In genomic region chr6:131552572-131552971, GRCh38 we compare ENCODE assay signal across 18 cellular contexts. TPM values are rescaled to one million over a fixed set of nuclear protein-coding genes. Genes with fewer than 3 reads are reported as not detected.
DNase-seq lines count a peak whose midpoint lies in the region; ATAC-seq and TF ChIP-seq lines count a peak whose summit lies in the region.
"Had no signal": no experiment of that assay in that cellular context is flagged by ENCODE, and none has a peak within 500 bp of the region (broad histone marks: within the 10 kb centered on the region; RNA-seq: fewer than 3 reads in every experiment).

No MANE protein-coding gene starts in this region.

- H3K9me2 ChIP-seq in GM23338 (ENCODE audit: insufficient read depth) = no peaks in the 10 kb centered on the region
- no peaks in the 10 kb centered on the region for H3K9me2 ChIP-seq in hepatocyte (replicated peaks; ENCODE audit: insufficient read depth)

- no peaks in the 10 kb centered on the region for H3K9me3 Mint-ChIP-seq in GM23338
- H3K9me3 Mint-ChIP-seq: HFFc6 had no signal

- peak overlapping the region; percentile 37 to 90 for H3K9ac ChIP-seq in liver (ENCODE audit: low read depth in 1 of 2, low read length in 2 of 2)
- H3K9ac ChIP-seq: BLaER1 had no signal

- H2AFZ ChIP-seq in GM23338 = peak overlapping the region; percentile 30
- no peak overlapping the region for H2AFZ ChIP-seq in hepatocyte

- H3K4me3 Mint-ChIP-seq in GM23338 = no peak overlapping the region
- H3K4me3 Mint-ChIP-seq: CD4-positive, CD25-positive, alpha-beta regulatory T cell; CD8-positive, alpha-beta T cell; HFFc6 had no signal

- H3K27ac Mint-ChIP-seq in GM23338 = no peak overlapping the region
- H3K27ac Mint-ChIP-seq: CD4-positive, CD25-positive, alpha-beta regulatory T cell; CD8-positive, alpha-beta T cell; HFFc6 had no signal

- H4K20me1 ChIP-seq in GM23338 (replicated peaks; ENCODE audit: insufficient read depth) (no peaks in the 10 kb centered on the region), hepatocyte (ENCODE audit: insufficient read depth, poor library complexity, severe bottlenecking) (no peaks in the 10 kb centered on the region)
- H4K20me1 ChIP-seq: BLaER1 had no signal

- intact Hi-C loops in sciatic nerve (cut with DNase I) = no loop called here

- 98% methylated on average over 3 of the region's 3 CpGs for WGBS in hepatocyte (ENCODE audit: low lambda C conversion rate, missing lambda C conversion rate)
- WGBS in liver = 31% methylated on average over 3 of the region's 3 CpGs

- TF ChIP-seq CTCF in GM23338 (conservative IDR thresholded peaks at IDR 0.05; ENCODE audit: low read depth in 2 of 2) (no peak), hepatocyte (IDR thresholded peaks at IDR 0.05; ENCODE audit: poor library complexity) (no peak), liver (IDR thresholded peaks at IDR 0.05; ENCODE audit: low read depth, low read length, missing input control) (no peak)

- H3K9me3 ChIP-seq in hepatocyte (ENCODE audit: low read depth) = no peaks in the 10 kb centered on the region
- H3K9me3 ChIP-seq in liver (ENCODE audit: control insufficient read depth in 4 of 4, low read length in 3 of 4) = no peaks in the 10 kb centered on the region
- H3K9me3 ChIP-seq: BLaER1, Caco-2, HAP-1 had no signal

- peaks cover 4% of the 10 kb centered on the region; the same call in 2 of the 3 replicates for H3K4me1 Mint-ChIP-seq in GM23338

- H3K4me3 ChIP-seq in GM23338 = no peak overlapping the region
- no peak overlapping the region for H3K4me3 ChIP-seq in hepatocyte
- no peak overlapping the region for H3K4me3 ChIP-seq in liver (ENCODE audit: low read depth in 1 of 3, low read length in 3 of 3)
- H3K4me3 ChIP-seq: BLaER1, HAP-1 had no signal

- ATAC-seq in GM23338 (no peak), sciatic nerve (no peak), GM21786 (IDR thresholded peaks at IDR 0.05; ENCODE audit: unreplicated experiment) (no peak)
- ATAC-seq: CD8-positive, alpha-beta T cell had no signal

- TF ChIP-seq RAD21 in liver (IDR thresholded peaks at IDR 0.05) = peak in 1 of 2 donors; percentile 56

- no peaks in the 10 kb centered on the region for H3K4me1 ChIP-seq in GM23338 (ENCODE audit: insufficient read depth)
- no peaks in the 10 kb centered on the region for H3K4me1 ChIP-seq in hepatocyte (ENCODE audit: insufficient read depth)
- H3K4me1 ChIP-seq in liver (ENCODE audit: control insufficient read depth in 4 of 4, insufficient read depth in 4 of 4, low read length in 3 of 4) = peaks cover 13 to 48% (median 21%) of the 10 kb centered on the region in 4 donors
- H3K4me1 ChIP-seq: BLaER1, Caco-2, HAP-1 had no signal

- H3K27me3 Mint-ChIP-seq in GM23338 (ENCODE audit: insufficient read depth, low read depth, poor library complexity) = peaks cover 1% of the 10 kb centered on the region

- no peak overlapping the region for H3K27ac ChIP-seq in GM23338 (ENCODE audit: low read depth)
- H3K27ac ChIP-seq in hepatocyte = peak overlapping the region; percentile 26
- H3K27ac ChIP-seq in liver (ENCODE audit: low read depth in 1 of 2, low read length in 2 of 2) = peak overlapping the region; percentile 76 to 90
- H3K27ac ChIP-seq: BLaER1, C4-2B had no signal

- no peaks in the 10 kb centered on the region for H3F3A ChIP-seq in GM23338 (replicated peaks; ENCODE audit: low read depth)

- no peaks in the 10 kb centered on the region for H3K79me2 ChIP-seq in GM23338 (replicated peaks; ENCODE audit: insufficient read depth)
- H3K79me2 ChIP-seq in hepatocyte = no peaks in the 10 kb centered on the region

- H3K4me2 ChIP-seq in GM23338 (no peak overlapping the region), hepatocyte (no peak overlapping the region)
- H3K4me2 ChIP-seq: BLaER1 had no signal

- DNase-seq in GM23338 (ENCODE audit: low spot score) (no peak), hepatocyte (ENCODE audit: low spot score) (no peak), sciatic nerve (ENCODE audit: low spot score) (no peak), NCI-H1105 treated with DMSO at 0.1 percent for 48 hours (lab: John Stamatoyannopoulos, UW) (no peak)
- DNase-seq: 8988T; Caco-2; CD4-positive, CD25-positive, alpha-beta regulatory T cell; CD8-positive, alpha-beta T cell; DMS153; DND-41; GOT3; HFFc6 had no signal

- H3K27me3 ChIP-seq in GM23338 (ENCODE audit: insufficient read depth) (no peaks in the 10 kb centered on the region), hepatocyte (no peaks in the 10 kb centered on the region), liver (ENCODE audit: control insufficient read depth in 4 of 4, insufficient read depth in 4 of 4, low read length in 3 of 4) (no peaks in the 10 kb centered on the region)
- H3K27me3 ChIP-seq: BLaER1 had no signal

- H3K36me3 ChIP-seq in GM23338 (ENCODE audit: insufficient read depth) (no peaks in the 10 kb centered on the region), hepatocyte (replicated peaks; ENCODE audit: insufficient read depth, low read depth) (no peaks in the 10 kb centered on the region), liver (ENCODE audit: control insufficient read depth in 4 of 4, insufficient read depth in 3 of 4, low read depth in 1 of 4, low read length in 3 of 4) (no peaks in the 10 kb centered on the region)
- H3K36me3 ChIP-seq: BLaER1, HAP-1 had no signal

- H3K36me3 Mint-ChIP-seq in GM23338 (ENCODE audit: low read depth) = no peaks in the 10 kb centered on the region
- H3K36me3 Mint-ChIP-seq: CD4-positive, CD25-positive, alpha-beta regulatory T cell; CD8-positive, alpha-beta T cell had no signal

TF ChIP-seq in GM23338, 12 proteins besides CTCF, POLR2A, EP300 and RAD21 (continues in another document):
- TF ChIP-seq NANOG (IDR thresholded peaks at IDR 0.05; ENCODE audit: borderline replicate concordance) = no peak

TF ChIP-seq in liver, 16 proteins besides CTCF, POLR2A, EP300 and RAD21 (continues in another document):
- TF ChIP-seq JUND (IDR thresholded peaks at IDR 0.05) (peak; percentile 69), HNF4A (conservative IDR thresholded peaks at IDR 0.05) (peak; percentile 71), FOXA2 (IDR thresholded peaks at IDR 0.05) (peak; percentile 22), ATF3 (IDR thresholded peaks at IDR 0.05) (peak; percentile 17), TAF1 (conservative IDR thresholded peaks at IDR 0.05) (peak; percentile 17), EGR1 (IDR thresholded peaks at IDR 0.05; ENCODE audit: low read depth in 2 of 2) (peak in 1 of 2 donors; percentile 74), REST (IDR thresholded peaks at IDR 0.05) (peak; percentile 79), MAX (IDR thresholded peaks at IDR 0.05) (peak; percentile 41), NR2F2 (IDR thresholded peaks at IDR 0.05) (no peak), YY1 (IDR thresholded peaks at IDR 0.05) (peak; percentile 56), RXRA (IDR thresholded peaks at IDR 0.05) (peak; percentile 62 to 83), SP1 (IDR thresholded peaks at IDR 0.05) (peak; percentile 76), ZBTB33 (IDR thresholded peaks at IDR 0.05) (peak; percentile 93), FOXA1 (IDR thresholded peaks at IDR 0.05) (no peak)

RNA-seq across cellular contexts. Expression of gene ARG1, which starts 20.5 kb away (rescaled TPM):
- not detected in 2 replicates for total RNA-seq in GM23338 (2014; rRNA removed; shearing (Covaris generic))
- polyA plus RNA-seq in GM23338 (2016; fragmentation: Nextera tagmentation; extraction: Ambion mirVana) (0.18 and 0.42 TPM in 2 replicates), hepatocyte (50.0 and 81.4 TPM in 2 replicates), liver (1,000 to 10,000 TPM in 1 of 2 donors, 100 to 1,000 TPM in 1; 965 to 1,194 TPM)
- total RNA-seq in hepatocyte (104 and 107 TPM in 2 replicates), liver (100 to 1,000 TPM; 238 to 800 TPM), sciatic nerve (2.6 TPM)
- total RNA-seq: A673; Caco-2; CD8-positive, alpha-beta T cell; HFFc6 had no signal

Comparison
In these comparisons a context has a peak if more than half of its experiments do, and no peak if none do; other contexts are left out.
1. RNA of gene ARG1, which starts 20.5 kb away (total RNA-seq): 238 to 800 TPM in liver and 104 to 107 TPM in hepatocyte; 2.6 TPM in sciatic nerve (single experiment) and not detected in GM23338; every median in the first group is over 10 times any median in the second.